ENCODE assay signal across 1 cellular context in genomic region chr7:97117372-97118188, GRCh38.
A peak's percentile ranks its signal among the peaks of the same experiment; 100 is the strongest.
TF ChIP-seq lines count a peak whose summit lies in the region.

TSS of gene SDHAF3 (plus strand) at chr7:97117698. CDS start at chr7:97117724, 26 bp downstream.

TF ChIP-seq in HepG2, 621 proteins besides CTCF, POLR2A, EP300 and RAD21 (continued from another document and continues in another):
- peak; percentile 92; the same call in 1 of the 2 replicates for TF ChIP-seq ZNF280B (CRISPR knock-in tag; IDR thresholded peaks at IDR 0.05; ENCODE audit: borderline replicate concordance)
- no peak for TF ChIP-seq MTF1 (CRISPR knock-in tag; IDR thresholded peaks at IDR 0.05)
- peak; percentile 92 for TF ChIP-seq HINFP (CRISPR knock-in tag; IDR thresholded peaks at IDR 0.05; ENCODE audit: low read depth)
- TF ChIP-seq SRF (IDR thresholded peaks at IDR 0.05; ENCODE audit: low read depth, low read length): peak; percentile 46; the same call in 1 of the 2 replicates
- TF ChIP-seq HMGA1 (CRISPR knock-in tag; conservative IDR thresholded peaks at IDR 0.05): no peak
- TF ChIP-seq ZNF569 (CRISPR knock-in tag; IDR thresholded peaks at IDR 0.05; ENCODE audit: borderline replicate concordance): no peak
- peak; percentile 96 for TF ChIP-seq ZNF574 (CRISPR knock-in tag; IDR thresholded peaks at IDR 0.05)
- TF ChIP-seq ZNF605 (CRISPR knock-in tag; IDR thresholded peaks at IDR 0.05): peak; percentile 94
- peak; percentile 67; the same call in 1 of the 2 replicates for TF ChIP-seq ZSCAN25 (CRISPR knock-in tag; IDR thresholded peaks at IDR 0.05)
- TF ChIP-seq ZFAT (CRISPR knock-in tag; conservative IDR thresholded peaks at IDR 0.05): no peak
- peak; percentile 89 for TF ChIP-seq ARID5B (CRISPR knock-in tag; IDR thresholded peaks at IDR 0.05)
- TF ChIP-seq FOXC1 (CRISPR knock-in tag; IDR thresholded peaks at IDR 0.05; ENCODE audit: borderline replicate concordance): peak; percentile 91
- no peak for TF ChIP-seq MBD4 (IDR thresholded peaks at IDR 0.05; ENCODE audit: borderline replicate concordance, low read length)
- TF ChIP-seq HDAC6 (IDR thresholded peaks at IDR 0.05; ENCODE audit: low read depth, low read length): no peak
- TF ChIP-seq GRHL1 (CRISPR knock-in tag; conservative IDR thresholded peaks at IDR 0.05): no peak
- peak; percentile 61; the same call in 1 of the 2 replicates for TF ChIP-seq ZBTB42 (CRISPR knock-in tag; IDR thresholded peaks at IDR 0.05)
- TF ChIP-seq HIVEP1 (CRISPR knock-in tag; IDR thresholded peaks at IDR 0.05): peak; percentile 71
- peak; percentile 70; the same call in 1 of the 2 replicates for TF ChIP-seq ZNF616 (CRISPR knock-in tag; IDR thresholded peaks at IDR 0.05; ENCODE audit: low read depth)
- peak; percentile 93 for TF ChIP-seq ZNF124 (CRISPR knock-in tag; IDR thresholded peaks at IDR 0.05)
- no peak for TF ChIP-seq CCAR2 (optimal IDR thresholded peaks at IDR 0.05; ENCODE audit: low read depth, low read length)
- peak; percentile 79; the same call in 1 of the 2 replicates for TF ChIP-seq ZNF264 (CRISPR knock-in tag; IDR thresholded peaks at IDR 0.05)
- TF ChIP-seq PHF5A (CRISPR knock-in tag; IDR thresholded peaks at IDR 0.05; ENCODE audit: low read depth, unreplicated experiment): peak; percentile 33
- peak; percentile 72 for TF ChIP-seq CREB1 (IDR thresholded peaks at IDR 0.05)
- peak; percentile 77 for TF ChIP-seq CREB1 (CRISPR knock-in tag; IDR thresholded peaks at IDR 0.05)
- peak; percentile 97 for TF ChIP-seq ZBTB38 (CRISPR knock-in tag; IDR thresholded peaks at IDR 0.05)
- TF ChIP-seq ZIK1 (CRISPR knock-in tag; IDR thresholded peaks at IDR 0.05; ENCODE audit: borderline replicate concordance, low read depth): no peak
- no peak for TF ChIP-seq FOXO4 (CRISPR knock-in tag; conservative IDR thresholded peaks at IDR 0.05)
- TF ChIP-seq TBX2 (CRISPR knock-in tag; IDR thresholded peaks at IDR 0.05; ENCODE audit: borderline replicate concordance): peak; percentile 79; the same call in 1 of the 2 replicates
- TF ChIP-seq ZNF296 (CRISPR knock-in tag; conservative IDR thresholded peaks at IDR 0.05): no peak; the same call in 1 of the 2 replicates
- TF ChIP-seq CAMTA2 (CRISPR knock-in tag; IDR thresholded peaks at IDR 0.05; ENCODE audit: borderline replicate concordance): no peak
- peak; percentile 95 for TF ChIP-seq SMYD3 (CRISPR knock-in tag; IDR thresholded peaks at IDR 0.05)
- no peak for TF ChIP-seq KIAA2018 (CRISPR knock-in tag; IDR thresholded peaks at IDR 0.05; ENCODE audit: borderline replicate concordance)
- no peak for TF ChIP-seq ZNF251 (CRISPR knock-in tag; IDR thresholded peaks at IDR 0.05)
- TF ChIP-seq NR2F6 (IDR thresholded peaks at IDR 0.05): peak; percentile 36; the same call in 1 of the 2 replicates
- peak; percentile 75 for TF ChIP-seq NR2F6 (CRISPR knock-in tag; IDR thresholded peaks at IDR 0.05)
- no peak for TF ChIP-seq RBM22 (optimal IDR thresholded peaks at IDR 0.05; ENCODE audit: low read length)
- peak; percentile 97 for TF ChIP-seq PHF20 (CRISPR knock-in tag; IDR thresholded peaks at IDR 0.05)
- TF ChIP-seq ATAD3A (CRISPR knock-in tag; IDR thresholded peaks at IDR 0.05): no peak
- no peak; the same call in 1 of the 2 replicates for TF ChIP-seq ZSCAN20 (CRISPR knock-in tag; IDR thresholded peaks at IDR 0.05; ENCODE audit: borderline replicate concordance)
- TF ChIP-seq ZMYM4 (CRISPR knock-in tag; IDR thresholded peaks at IDR 0.05): peak; percentile 100
- peak; percentile 64; the same call in 1 of the 2 replicates for TF ChIP-seq AHR (CRISPR knock-in tag; IDR thresholded peaks at IDR 0.05)
- TF ChIP-seq NBN (conservative IDR thresholded peaks at IDR 0.05): no peak
- TF ChIP-seq ZNF782 (CRISPR knock-in tag; IDR thresholded peaks at IDR 0.05; ENCODE audit: borderline replicate concordance): peak; percentile 91; the same call in 1 of the 2 replicates
